In the genomic region with DNA sequence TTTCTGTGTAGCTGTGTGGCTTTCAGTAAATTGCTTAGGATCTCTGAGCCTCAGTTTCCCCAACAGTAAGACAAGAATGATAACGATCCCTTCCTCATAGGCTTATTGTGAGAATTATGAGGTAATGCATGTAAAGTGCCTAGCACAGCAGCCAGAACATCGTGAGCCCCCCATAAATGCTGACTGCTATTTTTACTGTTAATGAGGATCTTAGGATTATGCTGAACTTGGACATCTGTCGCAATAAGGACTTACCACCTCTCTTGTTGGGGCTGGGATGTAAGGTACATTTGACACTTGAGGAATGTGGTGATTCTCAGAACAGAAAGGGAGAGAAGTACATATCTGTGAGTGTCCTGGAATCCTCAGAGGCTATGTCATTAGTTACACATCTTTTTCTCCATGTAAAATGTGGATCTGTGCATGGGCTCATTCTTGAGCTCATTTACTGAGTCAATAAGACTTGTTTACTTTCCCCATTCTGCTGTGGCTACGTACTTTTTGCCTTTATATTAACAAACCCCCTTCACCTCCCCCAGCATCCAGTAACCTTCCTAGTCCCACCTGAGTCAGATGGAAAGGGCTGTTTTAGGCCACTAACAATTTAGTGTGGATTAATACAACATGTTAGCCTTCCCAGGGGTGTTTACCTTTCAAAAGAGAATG, we compare ENCODE assay signal across 29 cellular contexts.
DNase-seq lines count a peak whose midpoint lies in the region; ATAC-seq, FAIRE-seq and TF ChIP-seq lines count a peak whose summit lies in the region.
"Had no signal": no experiment of that assay in that cellular context is flagged by ENCODE, and none has a peak within 500 bp of the region (broad histone marks: within the 10 kb centered on the region; RNA-seq: fewer than 3 reads in every experiment).

No MANE protein-coding gene starts in this region.

- H3K9me3 ChIP-seq in K562 (replicated peaks; ENCODE audit: control insufficient read depth, insufficient read depth, low read depth, low read length) = no peaks in the 10 kb centered on the region
- H3K9me3 ChIP-seq: Caco-2 had no signal

- FAIRE-seq in K562 (lab: Jason Lieb, UNC) = no peak
- FAIRE-seq: GM19239, H1, HTR-8/SVneo had no signal

- peaks cover 3% of the 10 kb centered on the region for H3K9me3 Mint-ChIP-seq in stimulated activated memory B cell treated with anti-CD40 and anti-IgM and Interleukin-4, amounts not matched to agents 10 μg/mL and 1 μg/mL and 100 μg/mL, for 72 hours

- no peaks in the 10 kb centered on the region for H3K79me2 ChIP-seq in K562 (ENCODE audit: control insufficient read depth, insufficient read depth, low read length)

- intact Hi-C loops in K562 (cut with micrococcal nuclease) = no loop called here

- H3K4me1 Mint-ChIP-seq in stimulated activated memory B cell treated with anti-CD40 and anti-IgM and Interleukin-4, amounts not matched to agents 10 μg/mL and 1 μg/mL and 100 μg/mL, for 72 hours = no peaks in the 10 kb centered on the region
- H3K4me1 Mint-ChIP-seq: CD4-positive, alpha-beta memory T cell had no signal

- no peaks in the 10 kb centered on the region for H3K36me3 ChIP-seq in K562 (ENCODE audit: control insufficient read depth, insufficient read depth, low read length)
- H3K36me3 ChIP-seq: BLaER1 treated with 17β-estradiol and CSF1 and Interleukin-3, amounts not matched to agents 10 nM and 100 nM had no signal

- 0% methylated on average over 4 of the region's 4 CpGs for WGBS in K562 (ENCODE audit: insufficient coverage, low coverage, missing lambda C conversion rate)

- no peaks in the 10 kb centered on the region for H3K4me1 ChIP-seq in K562 (replicated peaks in 1 of 2; ENCODE audit: control insufficient read depth in 2 of 2, insufficient read depth in 2 of 2, low read length in 2 of 2)
- H3K4me1 ChIP-seq: BLaER1 treated with 17β-estradiol and CSF1 and Interleukin-3, amounts not matched to agents 10 nM and 100 nM had no signal

- TF ChIP-seq EP300 in K562 (IDR thresholded peaks at IDR 0.05; ENCODE audit: low read length) = no peak

- H3K27me3 ChIP-seq in K562 (ENCODE audit: control insufficient read depth in 2 of 2, insufficient read depth in 2 of 2, low read length in 2 of 2) = peaks cover 13 to 23% of the 10 kb centered on the region in 2 experiments
- H3K27me3 ChIP-seq: BLaER1 treated with 17β-estradiol and CSF1 and Interleukin-3, amounts not matched to agents 10 nM and 100 nM had no signal

- no peak overlapping the region for H3K4me3 Mint-ChIP-seq in stimulated activated memory B cell treated with anti-CD40 and anti-IgM and Interleukin-4, amounts not matched to agents 10 μg/mL and 1 μg/mL and 100 μg/mL, for 72 hours
- H3K4me3 Mint-ChIP-seq: CD4-positive, alpha-beta memory T cell; IgD-negative memory B cell; T-helper 17 cell had no signal

- ATAC-seq in K562 = no peak
- no peak for ATAC-seq in GM18909 (IDR thresholded peaks at IDR 0.05; ENCODE audit: poor library complexity, unreplicated experiment)
- no peak for ATAC-seq in HG03039 (IDR thresholded peaks at IDR 0.05; ENCODE audit: unreplicated experiment)
- ATAC-seq in stimulated activated memory B cell treated with anti-CD40 and anti-IgM and Interleukin-4, amounts not matched to agents 10 μg/mL and 1 μg/mL and 100 μg/mL, for 72 hours = no peak
- ATAC-seq: HCT116, T-helper 17 cell had no signal

- H3K27ac ChIP-seq in K562 (ENCODE audit: extremely low read depth, low read depth, low read length) = no peak overlapping the region
- H3K27ac ChIP-seq: 22Rv1; BLaER1 treated with 17β-estradiol and CSF1 and Interleukin-3, amounts not matched to agents 10 nM and 100 nM; PC-9; RWPE1; SK-N-MC had no signal

- BruUV-seq in K562 (replicated peaks; lab: Mats Ljungman, UMichigan) = no TSS peak

- H2AFZ ChIP-seq in K562 (ENCODE audit: low read depth, low read length) = no peak overlapping the region
- H2AFZ ChIP-seq: PC-9 had no signal

- H3K9me1 ChIP-seq in K562 (ENCODE audit: control insufficient read depth, insufficient read depth, low read length) = no peaks in the 10 kb centered on the region

- H3K4me2 ChIP-seq in K562 (ENCODE audit: insufficient read depth, low read length) = no peak overlapping the region
- H3K4me2 ChIP-seq: BLaER1 treated with 17β-estradiol and CSF1 and Interleukin-3, amounts not matched to agents 10 nM and 100 nM; PC-9 had no signal

- H3K27ac Mint-ChIP-seq in stimulated activated memory B cell treated with anti-CD40 and anti-IgM and Interleukin-4, amounts not matched to agents 10 μg/mL and 1 μg/mL and 100 μg/mL, for 72 hours = no peak overlapping the region
- H3K27ac Mint-ChIP-seq: CD4-positive, alpha-beta memory T cell; IgD-negative memory B cell; T-helper 17 cell had no signal

- CTCF ChIA-PET in K562 (lab: Yijun Ruan, JAX; ENCODE audit: low intra/inter-chr PET ratio) = no interaction called here

- TF ChIP-seq RAD21 in K562 (CRISPR knock-in tag; conservative IDR thresholded peaks at IDR 0.05 in 1 of 2, IDR thresholded peaks at IDR 0.05 in 1 of 2) = no peak

- in situ Hi-C loops in K562 (cut with MboI) = no loop called here

- H3K4me3 ChIP-seq in K562 = no peak overlapping the region
- H3K4me3 ChIP-seq: BLaER1 treated with 17β-estradiol and CSF1 and Interleukin-3, amounts not matched to agents 10 nM and 100 nM; PC-9; SK-N-MC had no signal

- no peaks in the 10 kb centered on the region for H3K36me3 Mint-ChIP-seq in stimulated activated memory B cell treated with anti-CD40 and anti-IgM and Interleukin-4, amounts not matched to agents 10 μg/mL and 1 μg/mL and 100 μg/mL, for 72 hours
- H3K36me3 Mint-ChIP-seq: CD4-positive, alpha-beta memory T cell; IgD-negative memory B cell had no signal

- H3K9ac ChIP-seq in K562 (ENCODE audit: insufficient read depth in 1 of 2, low read depth in 2 of 2, low read length in 2 of 2) = no peak overlapping the region
- H3K9ac ChIP-seq: BLaER1 treated with 17β-estradiol and CSF1 and Interleukin-3, amounts not matched to agents 10 nM and 100 nM had no signal

- POLR2A ChIA-PET in K562 (lab: Yijun Ruan, JAX) = no interaction called here

- H4K20me1 ChIP-seq in K562 (replicated peaks; ENCODE audit: control insufficient read depth, insufficient read depth, low read length) = no peaks in the 10 kb centered on the region
- H4K20me1 ChIP-seq: BLaER1 treated with 17β-estradiol and CSF1 and Interleukin-3, amounts not matched to agents 10 nM and 100 nM had no signal

- peaks cover 17% of the 10 kb centered on the region for H3K27me3 Mint-ChIP-seq in stimulated activated memory B cell treated with anti-CD40 and anti-IgM and Interleukin-4, amounts not matched to agents 10 μg/mL and 1 μg/mL and 100 μg/mL, for 72 hours

- DNase-seq in DMS153 (lab: John Stamatoyannopoulos, UW) = peak; percentile 16
- no peak for DNase-seq in DMS153 treated with DMSO at 0.1 percent for 48 hours (lab: John Stamatoyannopoulos, UW; ENCODE audit: unreplicated experiment)
- peak; percentile 92 for DNase-seq in NCI-H524 treated with DMSO at 0.1 percent for 48 hours (lab: John Stamatoyannopoulos, UW)
- no peak for DNase-seq in K562 (ENCODE audit: extremely low read depth in 1 of 4, low spot score in 3 of 4)
- no peak for DNase-seq in NK-92 (lab: John Stamatoyannopoulos, UW; ENCODE audit: unreplicated experiment)
- DNase-seq: Caco-2; CD4-positive, alpha-beta memory T cell; DMS 273 treated with DMSO at 0.1 percent for 48 hours; GF-D8; Kasumi-1; NCI-H187 treated with DMSO at 0.1 percent for 48 hours; NCI-H226; NCI-H69; PC-9; SHP77 treated with DMSO at 0.1 percent for 48 hours; SW 1271; T-helper 17 cell had no signal

- TF ChIP-seq CTCF in K562 (IDR thresholded peaks at IDR 0.05 in 2 of 3, conservative IDR thresholded peaks at IDR 0.05 in 1 of 3; ENCODE audit: insufficient read depth in 2 of 3, low read depth in 1 of 3, low read length in 3 of 3) = no peak

- no peak for TF ChIP-seq POLR2A in K562 (conservative IDR thresholded peaks at IDR 0.05)

TF ChIP-seq in K562, 482 proteins besides CTCF, POLR2A, EP300 and RAD21:
- TF ChIP-seq ZNF316 (IDR thresholded peaks at IDR 0.05) (peak; percentile 43; the same call in 1 of the 2 replicates), LEF1 (IDR thresholded peaks at IDR 0.05) (no peak), PHF21A (IDR thresholded peaks at IDR 0.05; ENCODE audit: borderline replicate concordance, low read depth) (no peak), KDM1A (IDR thresholded peaks at IDR 0.05) (no peak)
TF ChIP-seq in K562: peak in this region for 1.

Comparison
In these comparisons a context has a peak if more than half of its experiments do, and no peak if none do; other contexts are left out.
1. DNase-seq: peak in DMS153 (single experiment) and NCI-H524 treated with DMSO at 0.1 percent for 48 hours (single experiment); none in DMS153 treated with DMSO at 0.1 percent for 48 hours (single experiment), K562 (0 of 4) and NK-92 (single experiment).